Comparison of ENCODE assay signal across 1 cellular context in genomic region chr14:23323838-23324454, GRCh38.
TF ChIP-seq lines count a peak whose summit lies in the region.

No MANE protein-coding gene starts in this region.

TF ChIP-seq in HepG2, 621 proteins besides CTCF, POLR2A, EP300 and RAD21:
- TF ChIP-seq, protein P1, sequence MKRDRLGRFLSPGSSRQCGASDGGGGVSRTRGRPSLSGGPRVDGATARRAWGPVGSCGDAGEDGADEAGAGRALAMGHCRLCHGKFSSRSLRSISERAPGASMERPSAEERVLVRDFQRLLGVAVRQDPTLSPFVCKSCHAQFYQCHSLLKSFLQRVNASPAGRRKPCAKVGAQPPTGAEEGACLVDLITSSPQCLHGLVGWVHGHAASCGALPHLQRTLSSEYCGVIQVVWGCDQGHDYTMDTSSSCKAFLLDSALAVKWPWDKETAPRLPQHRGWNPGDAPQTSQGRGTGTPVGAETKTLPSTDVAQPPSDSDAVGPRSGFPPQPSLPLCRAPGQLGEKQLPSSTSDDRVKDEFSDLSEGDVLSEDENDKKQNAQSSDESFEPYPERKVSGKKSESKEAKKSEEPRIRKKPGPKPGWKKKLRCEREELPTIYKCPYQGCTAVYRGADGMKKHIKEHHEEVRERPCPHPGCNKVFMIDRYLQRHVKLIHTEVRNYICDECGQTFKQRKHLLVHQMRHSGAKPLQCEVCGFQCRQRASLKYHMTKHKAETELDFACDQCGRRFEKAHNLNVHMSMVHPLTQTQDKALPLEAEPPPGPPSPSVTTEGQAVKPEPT (CRISPR knock-in tag; IDR thresholded peaks at IDR 0.05; ENCODE audit: low read depth), result 0 out of 2 replicates have a peak, but pooled peaks have one; percentile 35
- peak; percentile 48; the same call in 1 of the 2 replicates for TF ChIP-seq ZNF253 (CRISPR knock-in tag; IDR thresholded peaks at IDR 0.05; ENCODE audit: borderline replicate concordance)
- no peak for TF ChIP-seq ZNF691 (CRISPR knock-in tag; IDR thresholded peaks at IDR 0.05; ENCODE audit: borderline replicate concordance, low read depth)
- TF ChIP-seq TP53 (CRISPR knock-in tag; conservative IDR thresholded peaks at IDR 0.05), result no peak
- TF ChIP-seq ZNF816 (CRISPR knock-in tag; IDR thresholded peaks at IDR 0.05; ENCODE audit: borderline replicate concordance), result 0 out of 2 replicates have a peak, but pooled peaks have one; percentile 2
- peak; percentile 51 for TF ChIP-seq RBM39 (IDR thresholded peaks at IDR 0.05; ENCODE audit: low read depth, low read length, poor library complexity, severe bottlenecking)
- TF ChIP-seq AGO2 (optimal IDR thresholded peaks at IDR 0.05; ENCODE audit: low read depth, low read length), result peak; percentile 77
- TF ChIP-seq RBFOX2 (IDR thresholded peaks at IDR 0.05; ENCODE audit: low read depth, low read length), result peak; percentile 58; the same call in 1 of the 2 replicates
- 0 out of 2 replicates have a peak, but pooled peaks have one; percentile 23 for TF ChIP-seq ZNF274 (CRISPR knock-in tag; IDR thresholded peaks at IDR 0.05)
- TF ChIP-seq ZNF768 (CRISPR knock-in tag; IDR thresholded peaks at IDR 0.05), result peak; percentile 39; the same call in 1 of the 2 replicates
- TF ChIP-seq REXO4 (CRISPR knock-in tag; IDR thresholded peaks at IDR 0.05; ENCODE audit: borderline replicate concordance), result 0 out of 2 replicates have a peak, but pooled peaks have one; percentile 49
- no peak for TF ChIP-seq ESRRA (CRISPR knock-in tag; IDR thresholded peaks at IDR 0.05; ENCODE audit: low read depth)
- TF ChIP-seq, protein P2, sequence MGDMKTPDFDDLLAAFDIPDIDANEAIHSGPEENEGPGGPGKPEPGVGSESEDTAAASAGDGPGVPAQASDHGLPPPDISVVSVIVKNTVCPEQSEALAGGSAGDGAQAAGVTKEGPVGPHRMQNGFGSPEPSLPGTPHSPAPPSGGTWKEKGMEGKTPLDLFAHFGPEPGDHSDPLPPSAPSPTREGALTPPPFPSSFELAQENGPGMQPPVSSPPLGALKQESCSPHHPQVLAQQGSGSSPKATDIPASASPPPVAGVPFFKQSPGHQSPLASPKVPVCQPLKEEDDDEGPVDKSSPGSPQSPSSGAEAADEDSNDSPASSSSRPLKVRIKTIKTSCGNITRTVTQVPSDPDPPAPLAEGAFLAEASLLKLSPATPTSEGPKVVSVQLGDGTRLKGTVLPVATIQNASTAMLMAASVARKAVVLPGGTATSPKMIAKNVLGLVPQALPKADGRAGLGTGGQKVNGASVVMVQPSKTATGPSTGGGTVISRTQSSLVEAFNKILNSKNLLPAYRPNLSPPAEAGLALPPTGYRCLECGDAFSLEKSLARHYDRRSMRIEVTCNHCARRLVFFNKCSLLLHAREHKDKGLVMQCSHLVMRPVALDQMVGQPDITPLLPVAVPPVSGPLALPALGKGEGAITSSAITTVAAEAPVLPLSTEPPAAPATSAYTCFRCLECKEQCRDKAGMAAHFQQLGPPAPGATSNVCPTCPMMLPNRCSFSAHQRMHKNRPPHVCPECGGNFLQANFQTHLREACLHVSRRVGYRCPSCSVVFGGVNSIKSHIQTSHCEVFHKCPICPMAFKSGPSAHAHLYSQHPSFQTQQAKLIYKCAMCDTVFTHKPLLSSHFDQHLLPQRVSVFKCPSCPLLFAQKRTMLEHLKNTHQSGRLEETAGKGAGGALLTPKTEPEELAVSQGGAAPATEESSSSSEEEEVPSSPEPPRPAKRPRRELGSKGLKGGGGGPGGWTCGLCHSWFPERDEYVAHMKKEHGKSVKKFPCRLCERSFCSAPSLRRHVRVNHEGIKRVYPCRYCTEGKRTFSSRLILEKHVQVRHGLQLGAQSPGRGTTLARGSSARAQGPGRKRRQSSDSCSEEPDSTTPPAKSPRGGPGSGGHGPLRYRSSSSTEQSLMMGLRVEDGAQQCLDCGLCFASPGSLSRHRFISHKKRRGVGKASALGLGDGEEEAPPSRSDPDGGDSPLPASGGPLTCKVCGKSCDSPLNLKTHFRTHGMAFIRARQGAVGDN (CRISPR knock-in tag; IDR thresholded peaks at IDR 0.05), result peak; percentile 28
- TF ChIP-seq, protein P3, sequence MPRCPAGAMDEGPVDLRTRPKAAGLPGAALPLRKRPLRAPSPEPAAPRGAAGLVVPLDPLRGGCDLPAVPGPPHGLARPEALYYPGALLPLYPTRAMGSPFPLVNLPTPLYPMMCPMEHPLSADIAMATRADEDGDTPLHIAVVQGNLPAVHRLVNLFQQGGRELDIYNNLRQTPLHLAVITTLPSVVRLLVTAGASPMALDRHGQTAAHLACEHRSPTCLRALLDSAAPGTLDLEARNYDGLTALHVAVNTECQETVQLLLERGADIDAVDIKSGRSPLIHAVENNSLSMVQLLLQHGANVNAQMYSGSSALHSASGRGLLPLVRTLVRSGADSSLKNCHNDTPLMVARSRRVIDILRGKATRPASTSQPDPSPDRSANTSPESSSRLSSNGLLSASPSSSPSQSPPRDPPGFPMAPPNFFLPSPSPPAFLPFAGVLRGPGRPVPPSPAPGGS (CRISPR knock-in tag; IDR thresholded peaks at IDR 0.05), result 0 out of 2 replicates have a peak, but pooled peaks have one; percentile 16
- 0 out of 2 replicates have a peak, but pooled peaks have one; percentile 9 for TF ChIP-seq ZNF430 (CRISPR knock-in tag; IDR thresholded peaks at IDR 0.05)
- no peak for TF ChIP-seq ZSCAN30 (CRISPR knock-in tag; IDR thresholded peaks at IDR 0.05)
- TF ChIP-seq PHF5A (CRISPR knock-in tag; IDR thresholded peaks at IDR 0.05; ENCODE audit: low read depth, unreplicated experiment), result peak; percentile 58
TF ChIP-seq in HepG2: peak in this region for 13.
